Comparison of ENCODE assay signal across 10 cellular contexts in genomic region chr5:112978836-112979235, GRCh38. TPM values are rescaled to one million over a fixed set of nuclear protein-coding genes. Genes with fewer than 3 reads are reported as not detected.
A peak's percentile ranks its signal among the peaks of the same experiment; 100 is the strongest.
DNase-seq lines count a peak whose midpoint lies in the region; ATAC-seq and TF ChIP-seq lines count a peak whose summit lies in the region.
"Had no signal": no experiment of that assay in that cellular context is flagged by ENCODE, and none has a peak within 500 bp of the region (broad histone marks: within the 10 kb centered on the region; RNA-seq: fewer than 3 reads in every experiment).

No MANE protein-coding gene starts in this region.

- H3K27ac ChIP-seq in coronary artery (no peak overlapping the region), osteoblast (ENCODE audit: low read depth, low read length) (no peak overlapping the region)

- H3K4me3 ChIP-seq in coronary artery, result peak overlapping the region; percentile 77
- no peak overlapping the region for H3K4me3 ChIP-seq in osteoblast (ENCODE audit: insufficient read depth, low read length)

- ATAC-seq in HG03135 (IDR thresholded peaks at IDR 0.05; ENCODE audit: unreplicated experiment), result no peak
- ATAC-seq in Right ventricle myocardium superior (ENCODE audit: poor library complexity), result no peak
- ATAC-seq in GM21737 (IDR thresholded peaks at IDR 0.05; ENCODE audit: unreplicated experiment), result no peak
- ATAC-seq: Right ventricle myocardium inferior had no signal

- peak overlapping the region; percentile 85 for H3K4me2 ChIP-seq in osteoblast (ENCODE audit: insufficient read depth, low read length)

- peaks cover 15% of the 10 kb centered on the region for H3K4me1 ChIP-seq in osteoblast (ENCODE audit: insufficient read depth, low read length)

- no peaks in the 10 kb centered on the region for H3K9me3 ChIP-seq in osteoblast (ENCODE audit: low read depth, low read length)

- H3K36me3 ChIP-seq in osteoblast (ENCODE audit: insufficient read depth, low read length), result peaks cover 11% of the 10 kb centered on the region

- DNase-seq in SIG-M5 treated with dmso at 0.1 percent for 504 hours (lab: John Stamatoyannopoulos, UW; ENCODE audit: unreplicated experiment) (peak; percentile 29), SIG-M5 (lab: John Stamatoyannopoulos, UW) (no peak), NCI-H146 treated with DMSO at 0.1 percent for 48 hours (lab: John Stamatoyannopoulos, UW; ENCODE audit: unreplicated experiment) (peak; percentile 45), coronary artery (ENCODE audit: low spot score) (no peak), osteoblast (ENCODE audit: insufficient read length, low spot score, missing footprints) (no peak), Right ventricle myocardium superior (no peak)
- DNase-seq: amygdala had no signal

- no peak overlapping the region for H2AFZ ChIP-seq in osteoblast (ENCODE audit: low read length)

- no peaks in the 10 kb centered on the region for H4K20me1 ChIP-seq in osteoblast (ENCODE audit: insufficient read depth, low read length)

- no peaks in the 10 kb centered on the region for H3K27me3 ChIP-seq in osteoblast (ENCODE audit: insufficient read depth, low read length)

- TF ChIP-seq CTCF in coronary artery (IDR thresholded peaks at IDR 0.05), result no peak
- TF ChIP-seq CTCF in osteoblast (IDR thresholded peaks at IDR 0.05; ENCODE audit: extremely low read depth, low read depth, low read length), result no peak

- intact Hi-C loops in Right ventricle myocardium superior (cut with DNase I), result loop anchor here (5.0 kb wide), 1 partner anchor 117 kb away; the partner anchor contains the start of gene SRP19

- peaks cover 72% of the 10 kb centered on the region for H3K79me2 ChIP-seq in osteoblast (ENCODE audit: insufficient read depth, low read length)

RNA-seq across cellular contexts. Expression of gene DCP2, which starts 2.2 kb away (rescaled TPM):
- total RNA-seq in osteoblast (27.9 and 31.5 TPM in 2 replicates), Right ventricle myocardium superior (19.2 TPM)

RNA-seq across cellular contexts. Expression of gene REEP5, which starts 56.8 kb away (rescaled TPM):
- total RNA-seq in osteoblast (37.3 and 38.0 TPM in 2 replicates), Right ventricle myocardium superior (112 TPM)

Comparison
In these comparisons a context has a peak if more than half of its experiments do, and no peak if none do; other contexts are left out.
1. DNase-seq: peak in SIG-M5 treated with dmso at 0.1 percent for 504 hours (single experiment) and NCI-H146 treated with DMSO at 0.1 percent for 48 hours (single experiment); none in SIG-M5 (single experiment), coronary artery (single experiment), osteoblast (single experiment) and Right ventricle myocardium superior (single experiment).